Comparison of ENCODE assay signal across 1 cellular context in the genomic region with DNA sequence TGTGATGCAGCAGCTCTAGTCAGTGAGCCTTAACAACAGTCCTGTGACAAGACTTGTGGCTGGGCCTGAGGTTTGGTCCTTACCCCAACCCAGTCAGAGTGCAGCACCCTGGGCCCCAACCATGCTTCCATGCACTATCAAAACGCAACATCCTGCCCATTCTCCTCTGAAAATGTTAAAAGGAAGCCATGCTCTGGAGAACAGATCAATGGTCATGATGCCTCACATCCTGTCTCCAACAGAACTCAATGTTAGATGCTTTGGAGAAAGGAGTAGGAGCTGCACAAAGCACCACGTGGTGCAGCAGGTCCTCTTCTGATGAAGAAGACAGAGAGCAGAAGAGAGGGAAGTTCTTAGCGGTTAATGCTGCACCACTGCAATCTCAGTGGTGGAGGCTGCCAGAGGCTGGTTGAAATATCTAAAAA.
TF ChIP-seq lines count a peak whose summit lies in the region.

No MANE protein-coding gene starts in this region.

TF ChIP-seq in IMR-90, 13 proteins besides CTCF, POLR2A, EP300 and RAD21 (continued from another document):
- TF ChIP-seq BHLHE40 (IDR thresholded peaks at IDR 0.05; ENCODE audit: low read depth, low read length) = no peak
- no peak for TF ChIP-seq NFE2L2 (IDR thresholded peaks at IDR 0.05; ENCODE audit: low read depth, low read length)
- no peak for TF ChIP-seq FOS (IDR thresholded peaks at IDR 0.05; ENCODE audit: low read depth, low read length)
- TF ChIP-seq, protein P1, sequence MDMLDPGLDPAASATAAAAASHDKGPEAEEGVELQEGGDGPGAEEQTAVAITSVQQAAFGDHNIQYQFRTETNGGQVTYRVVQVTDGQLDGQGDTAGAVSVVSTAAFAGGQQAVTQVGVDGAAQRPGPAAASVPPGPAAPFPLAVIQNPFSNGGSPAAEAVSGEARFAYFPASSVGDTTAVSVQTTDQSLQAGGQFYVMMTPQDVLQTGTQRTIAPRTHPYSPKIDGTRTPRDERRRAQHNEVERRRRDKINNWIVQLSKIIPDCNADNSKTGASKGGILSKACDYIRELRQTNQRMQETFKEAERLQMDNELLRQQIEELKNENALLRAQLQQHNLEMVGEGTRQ (IDR thresholded peaks at IDR 0.05; ENCODE audit: low read depth, low read length) = no peak
- no peak for TF ChIP-seq MAZ (IDR thresholded peaks at IDR 0.05; ENCODE audit: borderline replicate concordance, low read depth, low read length)
- TF ChIP-seq MAFK (IDR thresholded peaks at IDR 0.05; ENCODE audit: low read depth, low read length) = no peak
- no peak for TF ChIP-seq SMC3 (IDR thresholded peaks at IDR 0.05; ENCODE audit: low read depth, low read length)
- TF ChIP-seq, protein P2, sequence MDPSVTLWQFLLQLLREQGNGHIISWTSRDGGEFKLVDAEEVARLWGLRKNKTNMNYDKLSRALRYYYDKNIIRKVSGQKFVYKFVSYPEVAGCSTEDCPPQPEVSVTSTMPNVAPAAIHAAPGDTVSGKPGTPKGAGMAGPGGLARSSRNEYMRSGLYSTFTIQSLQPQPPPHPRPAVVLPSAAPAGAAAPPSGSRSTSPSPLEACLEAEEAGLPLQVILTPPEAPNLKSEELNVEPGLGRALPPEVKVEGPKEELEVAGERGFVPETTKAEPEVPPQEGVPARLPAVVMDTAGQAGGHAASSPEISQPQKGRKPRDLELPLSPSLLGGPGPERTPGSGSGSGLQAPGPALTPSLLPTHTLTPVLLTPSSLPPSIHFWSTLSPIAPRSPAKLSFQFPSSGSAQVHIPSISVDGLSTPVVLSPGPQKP (IDR thresholded peaks at IDR 0.05; ENCODE audit: borderline replicate concordance, low read depth, low read length) = no peak
- TF ChIP-seq MXI1 (IDR thresholded peaks at IDR 0.05; ENCODE audit: borderline replicate concordance, low read depth, low read length) = no peak
- no peak for TF ChIP-seq CHD1 (IDR thresholded peaks at IDR 0.05; ENCODE audit: low read depth, low read length)
- TF ChIP-seq RFX5 (IDR thresholded peaks at IDR 0.05; ENCODE audit: low read depth, low read length) = no peak
